Comparison of ENCODE assay signal across 35 cellular contexts in the genomic region with DNA sequence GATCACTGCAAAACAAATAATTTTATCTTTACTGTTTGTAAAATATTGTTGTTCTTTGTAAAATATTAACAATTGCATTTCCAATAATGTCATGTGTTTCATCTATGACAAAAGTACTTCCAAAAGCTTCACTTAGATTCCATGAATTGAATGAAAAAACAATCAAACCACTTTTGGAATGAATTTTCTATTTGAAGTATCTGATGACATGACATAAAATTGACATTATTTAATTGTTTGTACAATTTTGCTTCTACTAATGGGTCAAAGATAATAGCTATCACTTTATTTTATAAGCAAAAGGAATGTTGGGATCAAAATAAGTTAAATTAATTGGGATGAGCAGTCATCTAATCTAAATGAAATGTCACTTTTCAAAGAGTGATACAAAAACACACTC.
"Had no signal": no experiment of that assay in that cellular context is flagged by ENCODE, and none has a peak within 500 bp of the region (broad histone marks: within the 10 kb centered on the region; RNA-seq: fewer than 3 reads in every experiment).

No MANE protein-coding gene starts in this region.

- H3K4me1 ChIP-seq: ascending aorta, body of pancreas, breast epithelium had no signal

- H3K9me3 Mint-ChIP-seq: activated CD4-positive, alpha-beta memory T cell treated with anti-CD3 and anti-CD28 coated beads, Interleukin-2, amount 10 ng/mL, durations not matched to agents 7 days and 5 days; activated CD4-positive, alpha-beta T cell treated with anti-CD3 and anti-CD28 coated beads, Interleukin-2, amount 10 ng/mL, durations not matched to agents 7 days and 5 days; activated T-helper 2 cell treated with anti-CD3 and anti-CD28 coated beads, Interferon-gamma antibody, Interleukin-2, Interleukin-4, amounts not matched to agents 10 μg/mL and 5 μg/mL and 100 μg/mL, durations not matched to agents 14 hours and 24 hours and 36 hours; T-helper 1 cell treated with Interleukin-12 subunit alpha and Interleukin-12 subunit beta and Interleukin-4 antibody, amounts not matched to agents 30 μg/mL and 1 μg/mL, for 36 hours had no signal

- ATAC-seq: activated CD4-positive, alpha-beta T cell treated with anti-CD3 and anti-CD28 coated beads for 36 hours; activated CD8-positive, alpha-beta memory T cell treated with anti-CD3 and anti-CD28 coated beads, Interleukin-2, amount 10 ng/mL, durations not matched to agents 7 days and 5 days; activated CD8-positive, alpha-beta T cell treated with anti-CD3 and anti-CD28 coated beads, Interleukin-2, amount 10 ng/mL, durations not matched to agents 7 days and 5 days; activated naive CD8-positive, alpha-beta T cell treated with anti-CD3 and anti-CD28 coated beads, Interleukin-2, amount 50 U/mL, for 24 hours; body of pancreas had no signal

- H3K27me3 ChIP-seq: ascending aorta, body of pancreas, brain microvascular endothelial cell, breast epithelium had no signal

- H3K27ac ChIP-seq: ascending aorta, body of pancreas, brain microvascular endothelial cell, breast epithelium, VCaP had no signal

- H3K27ac Mint-ChIP-seq: activated B cell treated with CpG ODN at 0.5 μM for 24 hours; activated CD4-positive, alpha-beta memory T cell treated with anti-CD3 and anti-CD28 coated beads, Interleukin-2, amount 10 ng/mL, durations not matched to agents 7 days and 5 days; activated CD4-positive, alpha-beta T cell treated with anti-CD3 and anti-CD28 coated beads for 36 hours; activated CD4-positive, alpha-beta T cell treated with anti-CD3 and anti-CD28 coated beads, Interleukin-2, amount 10 ng/mL, durations not matched to agents 7 days and 5 days; activated CD8-positive, alpha-beta memory T cell treated with anti-CD3 and anti-CD28 coated beads, Interleukin-2, amount 10 ng/mL, durations not matched to agents 7 days and 5 days; activated CD8-positive, alpha-beta T cell treated with anti-CD3 and anti-CD28 coated beads, Interleukin-2, amount 10 ng/mL, durations not matched to agents 7 days and 5 days; activated naive CD4-positive, alpha-beta T cell treated with anti-CD3 and anti-CD28 coated beads, Interleukin-2, amount 10 ng/mL, durations not matched to agents 7 days and 5 days; activated naive CD4-positive, alpha-beta T cell treated with anti-CD3 and anti-CD28 coated beads, Interleukin-2, amount 50 U/mL, for 24 hours; activated naive CD8-positive, alpha-beta T cell; activated naive CD8-positive, alpha-beta T cell treated with anti-CD3 and anti-CD28 coated beads, Interleukin-2, amount 10 ng/mL, durations not matched to agents 7 days and 5 days; activated naive CD8-positive, alpha-beta T cell treated with anti-CD3 and anti-CD28 coated beads, Interleukin-2, amount 50 U/mL, for 24 hours; activated T-cell treated with anti-CD3 and anti-CD28 coated beads, Interleukin-2, amount 50 U/mL, for 24 hours; activated T-helper 2 cell treated with anti-CD3 and anti-CD28 coated beads, Interferon-gamma antibody, Interleukin-2, Interleukin-4, amounts not matched to agents 10 μg/mL and 5 μg/mL and 100 μg/mL, durations not matched to agents 14 hours and 24 hours and 36 hours; T-helper 1 cell treated with Interleukin-12 subunit alpha and Interleukin-12 subunit beta and Interleukin-4 antibody, amounts not matched to agents 30 μg/mL and 1 μg/mL, for 36 hours; T-helper 2 cell treated with Interferon-gamma antibody and Interleukin-4, amounts not matched to agents 5 μg/mL and 100 μg/mL, for 36 hours had no signal

- H3K36me3 ChIP-seq: ascending aorta, brain microvascular endothelial cell, breast epithelium had no signal

- H3K4me3 ChIP-seq: ascending aorta, body of pancreas, breast epithelium had no signal

- H3K9me3 ChIP-seq: ascending aorta, body of pancreas, breast epithelium had no signal

- DNase-seq: activated B cell treated with CpG ODN at 0.5 μM for 24 hours; activated CD4-positive, alpha-beta memory T cell treated with anti-CD3 and anti-CD28 coated beads, Interleukin-2, amount 10 ng/mL, durations not matched to agents 7 days and 5 days; activated CD4-positive, alpha-beta T cell treated with anti-CD3 and anti-CD28 coated beads for 36 hours; activated CD4-positive, alpha-beta T cell treated with anti-CD3 and anti-CD28 coated beads for 48 hours; activated CD4-positive, alpha-beta T cell treated with anti-CD3 and anti-CD28 coated beads, Interleukin-2, amount 10 ng/mL, durations not matched to agents 7 days and 5 days; activated CD4-positive, alpha-beta T cell treated with anti-CD3 and anti-CD28 coated beads, Interleukin-2, amount 50 U/mL, for 48 hours; activated CD4-positive, CD25-positive, alpha-beta regulatory T cell treated with anti-CD3 and anti-CD28 coated beads, Interleukin-2, amount 50 U/mL, for 72 hours; activated CD8-positive, alpha-beta memory T cell treated with anti-CD3 and anti-CD28 coated beads for 24 hours; activated CD8-positive, alpha-beta memory T cell treated with anti-CD3 and anti-CD28 coated beads, Interleukin-2, amount 10 ng/mL, durations not matched to agents 7 days and 5 days; activated CD8-positive, alpha-beta memory T cell treated with anti-CD3 and anti-CD28 coated beads, Interleukin-2, amount 50 U/mL, for 48 hours; activated CD8-positive, alpha-beta T cell treated with anti-CD3 and anti-CD28 coated beads, Interleukin-2, amount 10 ng/mL, durations not matched to agents 7 days and 5 days; activated effector memory CD4-positive, alpha-beta T cell treated with Interleukin-2 at 50 U/mL for 16 hours; activated gamma-delta T cell; activated naive CD4-positive, alpha-beta T cell treated with anti-CD3 and anti-CD28 coated beads, Interleukin-2, amount 10 ng/mL, durations not matched to agents 7 days and 5 days; activated naive CD4-positive, alpha-beta T cell treated with Interleukin-2 at 50 U/mL for 16 hours; activated naive CD8-positive, alpha-beta T cell treated with anti-CD3 and anti-CD28 coated beads, Interleukin-2, amount 10 ng/mL, durations not matched to agents 7 days and 5 days; activated naive CD8-positive, alpha-beta T cell treated with anti-CD3 and anti-CD28 coated beads, Interleukin-2, amount 50 U/mL, for 24 hours; activated T-cell treated with anti-CD3 and anti-CD28 coated beads, Interleukin-2, amount 50 U/mL, for 24 hours; activated T-cell treated with anti-CD3 and anti-CD28 coated beads, Interleukin-2, amount 50 U/mL, for 48 hours; amygdala; anterior cingulate cortex; body of pancreas; brain microvascular endothelial cell; central memory CD4-positive, alpha-beta T cell; T-helper 1 cell; T-helper 2 cell; T-helper 9 cell had no signal

- H3K36me3 Mint-ChIP-seq: activated CD8-positive, alpha-beta memory T cell treated with anti-CD3 and anti-CD28 coated beads, Interleukin-2, amount 10 ng/mL, durations not matched to agents 7 days and 5 days; activated naive CD4-positive, alpha-beta T cell treated with anti-CD3 and anti-CD28 coated beads, Interleukin-2, amount 10 ng/mL, durations not matched to agents 7 days and 5 days; activated naive CD4-positive, alpha-beta T cell treated with anti-CD3 and anti-CD28 coated beads, Interleukin-2, amount 50 U/mL, for 24 hours; activated naive CD8-positive, alpha-beta T cell; activated naive CD8-positive, alpha-beta T cell treated with anti-CD3 and anti-CD28 coated beads, Interleukin-2, amount 10 ng/mL, durations not matched to agents 7 days and 5 days had no signal

- H3K4me3 Mint-ChIP-seq: activated B cell treated with CpG ODN at 0.5 μM for 24 hours; activated CD4-positive, alpha-beta memory T cell treated with anti-CD3 and anti-CD28 coated beads, Interleukin-2, amount 10 ng/mL, durations not matched to agents 7 days and 5 days; activated CD4-positive, alpha-beta T cell treated with anti-CD3 and anti-CD28 coated beads for 36 hours; activated CD4-positive, alpha-beta T cell treated with anti-CD3 and anti-CD28 coated beads, Interleukin-2, amount 10 ng/mL, durations not matched to agents 7 days and 5 days; activated CD8-positive, alpha-beta memory T cell treated with anti-CD3 and anti-CD28 coated beads, Interleukin-2, amount 10 ng/mL, durations not matched to agents 7 days and 5 days; activated CD8-positive, alpha-beta T cell treated with anti-CD3 and anti-CD28 coated beads, Interleukin-2, amount 10 ng/mL, durations not matched to agents 7 days and 5 days; activated naive CD4-positive, alpha-beta T cell treated with anti-CD3 and anti-CD28 coated beads, Interleukin-2, amount 10 ng/mL, durations not matched to agents 7 days and 5 days; activated naive CD4-positive, alpha-beta T cell treated with anti-CD3 and anti-CD28 coated beads, Interleukin-2, amount 50 U/mL, for 24 hours; activated naive CD8-positive, alpha-beta T cell; activated naive CD8-positive, alpha-beta T cell treated with anti-CD3 and anti-CD28 coated beads, Interleukin-2, amount 10 ng/mL, durations not matched to agents 7 days and 5 days; activated naive CD8-positive, alpha-beta T cell treated with anti-CD3 and anti-CD28 coated beads, Interleukin-2, amount 50 U/mL, for 24 hours; activated T-cell treated with anti-CD3 and anti-CD28 coated beads, Interleukin-2, amount 50 U/mL, for 24 hours; T-helper 1 cell treated with Interleukin-12 subunit alpha and Interleukin-12 subunit beta and Interleukin-4 antibody, amounts not matched to agents 30 μg/mL and 1 μg/mL, for 36 hours; T-helper 2 cell treated with Interferon-gamma antibody and Interleukin-4, amounts not matched to agents 5 μg/mL and 100 μg/mL, for 36 hours had no signal

- H3K27me3 Mint-ChIP-seq: activated B cell treated with CpG ODN at 0.5 μM for 24 hours; activated CD4-positive, alpha-beta memory T cell treated with anti-CD3 and anti-CD28 coated beads, Interleukin-2, amount 10 ng/mL, durations not matched to agents 7 days and 5 days; activated CD4-positive, alpha-beta T cell treated with anti-CD3 and anti-CD28 coated beads for 36 hours; activated CD4-positive, alpha-beta T cell treated with anti-CD3 and anti-CD28 coated beads, Interleukin-2, amount 10 ng/mL, durations not matched to agents 7 days and 5 days; activated CD8-positive, alpha-beta memory T cell treated with anti-CD3 and anti-CD28 coated beads, Interleukin-2, amount 10 ng/mL, durations not matched to agents 7 days and 5 days; activated naive CD4-positive, alpha-beta T cell treated with anti-CD3 and anti-CD28 coated beads, Interleukin-2, amount 10 ng/mL, durations not matched to agents 7 days and 5 days; activated naive CD4-positive, alpha-beta T cell treated with anti-CD3 and anti-CD28 coated beads, Interleukin-2, amount 50 U/mL, for 24 hours; activated naive CD8-positive, alpha-beta T cell; activated naive CD8-positive, alpha-beta T cell treated with anti-CD3 and anti-CD28 coated beads, Interleukin-2, amount 10 ng/mL, durations not matched to agents 7 days and 5 days; activated naive CD8-positive, alpha-beta T cell treated with anti-CD3 and anti-CD28 coated beads, Interleukin-2, amount 50 U/mL, for 24 hours; activated T-cell treated with anti-CD3 and anti-CD28 coated beads, Interleukin-2, amount 50 U/mL, for 24 hours had no signal

- H3K4me1 Mint-ChIP-seq: activated B cell treated with CpG ODN at 0.5 μM for 24 hours; activated CD4-positive, alpha-beta memory T cell treated with anti-CD3 and anti-CD28 coated beads, Interleukin-2, amount 10 ng/mL, durations not matched to agents 7 days and 5 days; activated CD4-positive, alpha-beta T cell treated with anti-CD3 and anti-CD28 coated beads for 36 hours; activated CD4-positive, alpha-beta T cell treated with anti-CD3 and anti-CD28 coated beads, Interleukin-2, amount 10 ng/mL, durations not matched to agents 7 days and 5 days; activated CD8-positive, alpha-beta memory T cell treated with anti-CD3 and anti-CD28 coated beads, Interleukin-2, amount 10 ng/mL, durations not matched to agents 7 days and 5 days; activated naive CD4-positive, alpha-beta T cell treated with anti-CD3 and anti-CD28 coated beads, Interleukin-2, amount 10 ng/mL, durations not matched to agents 7 days and 5 days; activated naive CD4-positive, alpha-beta T cell treated with anti-CD3 and anti-CD28 coated beads, Interleukin-2, amount 50 U/mL, for 24 hours; activated naive CD8-positive, alpha-beta T cell treated with anti-CD3 and anti-CD28 coated beads, Interleukin-2, amount 10 ng/mL, durations not matched to agents 7 days and 5 days; activated naive CD8-positive, alpha-beta T cell treated with anti-CD3 and anti-CD28 coated beads, Interleukin-2, amount 50 U/mL, for 24 hours had no signal
